ENCODE assay signal across 22 cellular contexts in genomic region chr11:66121453-66121852, GRCh38. TPM values are rescaled to one million over a fixed set of nuclear protein-coding genes. Genes with fewer than 3 reads are reported as not detected.
DNase-seq lines count a peak whose midpoint lies in the region; ATAC-seq, FAIRE-seq and TF ChIP-seq lines count a peak whose summit lies in the region.
"Had no signal": no experiment of that assay in that cellular context is flagged by ENCODE, and none has a peak within 500 bp of the region (broad histone marks: within the 10 kb centered on the region; RNA-seq: fewer than 3 reads in every experiment).

No MANE protein-coding gene starts in this region.

- no peaks in the 10 kb centered on the region for H4K20me1 ChIP-seq in astrocyte (ENCODE audit: insufficient read depth, low read length)

- no peaks in the 10 kb centered on the region for H3K27me3 Mint-ChIP-seq in CD8-positive, alpha-beta memory T cell
- no peaks in the 10 kb centered on the region for H3K27me3 Mint-ChIP-seq in astrocyte (ENCODE audit: low read depth, unreplicated experiment)
- H3K27me3 Mint-ChIP-seq in naive B cell: no peaks in the 10 kb centered on the region
- H3K27me3 Mint-ChIP-seq in glutamatergic neuron (ENCODE audit: unreplicated experiment): no peaks in the 10 kb centered on the region
- H3K27me3 Mint-ChIP-seq: activated CD8-positive, alpha-beta memory T cell treated with anti-CD3 and anti-CD28 coated beads, Interleukin-2, amount 10 ng/mL, durations not matched to agents 7 days and 5 days; activated T-helper 17 cell treated with anti-CD3 and anti-CD28 coated beads, Interleukin-2, amount 50 U/mL, for 72 hours; stimulated activated memory B cell treated with anti-CD40 and anti-IgM and Interleukin-4, amounts not matched to agents 10 μg/mL and 1 μg/mL and 100 μg/mL, for 72 hours had no signal

- no peaks in the 10 kb centered on the region for H3K9me3 ChIP-seq in CD8-positive, alpha-beta memory T cell (ENCODE audit: low read length)
- H3K9me3 ChIP-seq in astrocyte (ENCODE audit: insufficient read depth, low read depth, low read length): no peaks in the 10 kb centered on the region
- H3K9me3 ChIP-seq: esophagus muscularis mucosa had no signal

- H3K79me2 ChIP-seq in ACC112 (ENCODE audit: control insufficient read depth, insufficient read depth, low read length, unreplicated experiment) (peaks cover 66% of the 10 kb centered on the region), astrocyte (ENCODE audit: insufficient read depth, low read length) (peaks cover 70% of the 10 kb centered on the region)

- H3K4me3 ChIP-seq in ACC112 (ENCODE audit: low read depth, low read length) (no peak overlapping the region), astrocyte (ENCODE audit: insufficient read depth, low read depth, low read length) (no peak overlapping the region)
- H3K4me3 ChIP-seq in CD8-positive, alpha-beta memory T cell (ENCODE audit: low read length): no peak overlapping the region
- H3K4me3 ChIP-seq: esophagus muscularis mucosa, gastroesophageal sphincter had no signal

- no peak for FAIRE-seq in astrocyte (lab: Jason Lieb, UNC)
- FAIRE-seq: GM12891 had no signal

- H3K27me3 ChIP-seq in ACC112 (ENCODE audit: insufficient read depth, low read length) (no peaks in the 10 kb centered on the region), astrocyte (ENCODE audit: insufficient read depth, low read length) (no peaks in the 10 kb centered on the region)
- H3K27me3 ChIP-seq in CD8-positive, alpha-beta memory T cell (ENCODE audit: insufficient read depth, low read length, poor library complexity, severe bottlenecking): no peaks in the 10 kb centered on the region
- H3K27me3 ChIP-seq: esophagus muscularis mucosa, gastroesophageal sphincter had no signal

- POLR2A ChIA-PET in CD8-positive, alpha-beta memory T cell (lab: Charles Lee): interaction anchor here (0.6 kb wide), 2 partner anchors 48 to 67 kb away, joined by 3 to 6 read pairs; no protein-coding TSS in a partner anchor

- no peak overlapping the region for H2AFZ ChIP-seq in ACC112 (ENCODE audit: low read length, unreplicated experiment)
- no peak overlapping the region for H2AFZ ChIP-seq in astrocyte (ENCODE audit: low read depth, low read length)

- no peak overlapping the region for H3K4me2 ChIP-seq in astrocyte (ENCODE audit: low read length)

- CTCF ChIA-PET in CD8-positive, alpha-beta memory T cell (lab: Charles Lee): interaction anchor here (0.7 to 1.5 kb wide), 4 partner anchors 12 to 48 kb away, joined by 3 to 4 read pairs (median 3); no protein-coding TSS in a partner anchor

- peak overlapping the region in 1 of 7 donors; percentile 6 for H3K4me3 Mint-ChIP-seq in CD8-positive, alpha-beta memory T cell
- no peak overlapping the region for H3K4me3 Mint-ChIP-seq in astrocyte (ENCODE audit: unreplicated experiment)
- H3K4me3 Mint-ChIP-seq in naive B cell: no peak overlapping the region
- no peak overlapping the region for H3K4me3 Mint-ChIP-seq in glutamatergic neuron (ENCODE audit: unreplicated experiment)
- H3K4me3 Mint-ChIP-seq: activated CD8-positive, alpha-beta memory T cell treated with anti-CD3 and anti-CD28 coated beads, Interleukin-2, amount 10 ng/mL, durations not matched to agents 7 days and 5 days; activated T-helper 17 cell treated with anti-CD3 and anti-CD28 coated beads, Interleukin-2, amount 50 U/mL, for 72 hours; stimulated activated memory B cell treated with anti-CD40 and anti-IgM and Interleukin-4, amounts not matched to agents 10 μg/mL and 1 μg/mL and 100 μg/mL, for 72 hours had no signal

- no peak for ATAC-seq in naive B cell (ENCODE audit: low read depth in 2 of 2)
- ATAC-seq: activated CD8-positive, alpha-beta memory T cell treated with anti-CD3 and anti-CD28 coated beads, Interleukin-2, amount 10 ng/mL, durations not matched to agents 7 days and 5 days; activated T-helper 17 cell treated with anti-CD3 and anti-CD28 coated beads, Interleukin-2, amount 50 U/mL, for 72 hours; gastroesophageal sphincter; stimulated activated memory B cell treated with anti-CD40 and anti-IgM and Interleukin-4, amounts not matched to agents 10 μg/mL and 1 μg/mL and 100 μg/mL, for 72 hours had no signal

- H3K4me1 ChIP-seq in ACC112 (ENCODE audit: control insufficient read depth, insufficient read depth, low read length, unreplicated experiment) (peaks cover 59% of the 10 kb centered on the region), astrocyte (ENCODE audit: insufficient read depth, low read length) (peaks cover 49% of the 10 kb centered on the region)
- peaks cover 86% of the 10 kb centered on the region for H3K4me1 ChIP-seq in CD8-positive, alpha-beta memory T cell (ENCODE audit: insufficient read depth, low read length)

- TF ChIP-seq CTCF in astrocyte (IDR thresholded peaks at IDR 0.05; ENCODE audit: insufficient read depth, low read depth, low read length) (no peak), glutamatergic neuron (IDR thresholded peaks at IDR 0.05; ENCODE audit: partially characterized antibody, unreplicated experiment) (no peak)

- peaks cover 83 to 94% (median 94%) of the 10 kb centered on the region in 3 donors for H3K4me1 Mint-ChIP-seq in CD8-positive, alpha-beta memory T cell
- H3K4me1 Mint-ChIP-seq in astrocyte (ENCODE audit: low read depth, unreplicated experiment) (peaks cover 70% of the 10 kb centered on the region), naive B cell (peaks cover 58 to 83% (median 64%) of the 10 kb centered on the region in 3 donors), glutamatergic neuron (ENCODE audit: low read depth, unreplicated experiment) (peaks cover 9% of the 10 kb centered on the region)

- no peak for DNase-seq in CD8-positive, alpha-beta memory T cell
- DNase-seq in astrocyte (ENCODE audit: low read depth) (no peak), naive B cell (no peak), SHP77 (lab: John Stamatoyannopoulos, UW) (no peak), glutamatergic neuron (no peak), NCI-H2029 treated with DMSO at 0.1 percent for 48 hours (lab: John Stamatoyannopoulos, UW) (no peak)
- DNase-seq in activated CD4-positive, alpha-beta T cell treated with anti-CD3 and anti-CD28 coated beads for 48 hours: no peak
- DNase-seq: activated CD4-positive, alpha-beta T cell treated with anti-CD3 and anti-CD28 coated beads for 1 hour; activated CD8-positive, alpha-beta memory T cell treated with anti-CD3 and anti-CD28 coated beads, Interleukin-2, amount 10 ng/mL, durations not matched to agents 7 days and 5 days; effector memory CD4-positive, alpha-beta T cell; KG1; mammary epithelial cell; NCI-H526 treated with DMSO at 0.1 percent for 48 hours; posterior cingulate gyrus; RPMI8226; stimulated activated CD4-positive, alpha-beta T cell treated with anti-CD3 and anti-CD28 coated beads, Interleukin-1b, Interleukin-23, amount 100 ng/mL, for 48 hours had no signal

- peaks cover 0 to 2% (median 1%) of the 10 kb centered on the region in 3 donors for H3K36me3 Mint-ChIP-seq in CD8-positive, alpha-beta memory T cell
- H3K36me3 Mint-ChIP-seq in astrocyte (ENCODE audit: low read depth, unreplicated experiment) (peaks cover 1% of the 10 kb centered on the region), naive B cell (no peaks in the 10 kb centered on the region), glutamatergic neuron (ENCODE audit: unreplicated experiment) (no peaks in the 10 kb centered on the region)

- no peaks in the 10 kb centered on the region for H3K9me3 Mint-ChIP-seq in CD8-positive, alpha-beta memory T cell
- H3K9me3 Mint-ChIP-seq in astrocyte (ENCODE audit: unreplicated experiment): no peaks in the 10 kb centered on the region
- H3K9me3 Mint-ChIP-seq in naive B cell: no peaks in the 10 kb centered on the region
- H3K9me3 Mint-ChIP-seq in glutamatergic neuron (ENCODE audit: unreplicated experiment): no peaks in the 10 kb centered on the region
- H3K9me3 Mint-ChIP-seq: activated T-helper 17 cell treated with anti-CD3 and anti-CD28 coated beads, Interleukin-2, amount 50 U/mL, for 72 hours; stimulated activated memory B cell treated with anti-CD40 and anti-IgM and Interleukin-4, amounts not matched to agents 10 μg/mL and 1 μg/mL and 100 μg/mL, for 72 hours had no signal

- no peak overlapping the region for H3K9ac ChIP-seq in astrocyte (ENCODE audit: low read length)

- H3K27ac ChIP-seq in ACC112 (ENCODE audit: low read depth, low read length) (peak overlapping the region; percentile 97), astrocyte (ENCODE audit: low read depth, low read length) (no peak overlapping the region)
- H3K27ac ChIP-seq in CD8-positive, alpha-beta memory T cell (ENCODE audit: low read depth, low read length): no peak overlapping the region
- H3K27ac ChIP-seq: esophagus muscularis mucosa, gastroesophageal sphincter had no signal

- peak overlapping the region in 7 of 8 donors; percentile 5 to 92 (median 43) for H3K27ac Mint-ChIP-seq in CD8-positive, alpha-beta memory T cell
- H3K27ac Mint-ChIP-seq in astrocyte (ENCODE audit: unreplicated experiment): peak overlapping the region; percentile 98
- H3K27ac Mint-ChIP-seq in naive B cell: peak overlapping the region; percentile 21 to 92 (median 34)
- no peak overlapping the region for H3K27ac Mint-ChIP-seq in glutamatergic neuron (ENCODE audit: unreplicated experiment)
- H3K27ac Mint-ChIP-seq: activated CD8-positive, alpha-beta memory T cell treated with anti-CD3 and anti-CD28 coated beads, Interleukin-2, amount 10 ng/mL, durations not matched to agents 7 days and 5 days; activated T-helper 17 cell treated with anti-CD3 and anti-CD28 coated beads, Interleukin-2, amount 50 U/mL, for 72 hours had no signal

- no peaks in the 10 kb centered on the region for H3K36me3 ChIP-seq in ACC112 (ENCODE audit: insufficient read depth, low read length)
- no peaks in the 10 kb centered on the region for H3K36me3 ChIP-seq in CD8-positive, alpha-beta memory T cell (ENCODE audit: insufficient read depth, low read length)
- H3K36me3 ChIP-seq in astrocyte (ENCODE audit: insufficient read depth, low read length): no peaks in the 10 kb centered on the region
- H3K36me3 ChIP-seq: esophagus muscularis mucosa, gastroesophageal sphincter had no signal

RNA-seq across cellular contexts. Expression of gene PACS1, which starts 51.4 kb away (rescaled TPM):
- total RNA-seq in CD8-positive, alpha-beta memory T cell: 10 to 100 TPM; 73.3 to 77.4 TPM
- polyA plus RNA-seq in CD8-positive, alpha-beta memory T cell: 86.1 TPM
- total RNA-seq in astrocyte (86.0 and 86.9 TPM in 2 replicates), glutamatergic neuron (ENCODE audit: unreplicated experiment) (30.6 TPM)
- polyA plus RNA-seq in naive B cell (ENCODE audit: low read depth in 6 of 6): 100 to 1,000 TPM in 1 of 6 donors, 10 to 100 TPM in 5; 44.3 to 133 (median 57.3) TPM
